In the genomic region with DNA sequence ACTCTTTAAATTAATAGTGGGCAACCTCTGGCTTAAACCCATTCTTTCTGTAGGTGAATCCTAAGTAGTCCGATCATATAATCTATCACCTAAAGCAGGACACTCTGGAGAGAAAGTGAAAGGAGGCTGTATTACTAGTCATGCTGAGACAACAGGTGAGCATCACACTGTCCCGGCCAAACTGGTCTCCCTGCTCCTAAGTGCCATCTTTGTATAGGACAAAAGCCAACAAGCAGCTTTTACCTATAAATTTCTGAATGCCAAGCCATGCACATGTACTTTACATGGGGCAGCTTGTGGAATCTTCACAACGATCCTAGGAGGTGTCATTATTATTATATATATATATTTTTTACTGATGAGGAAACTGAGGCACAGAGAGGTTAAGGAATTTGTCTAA, we compare ENCODE assay signal across 33 cellular contexts.
"Had no signal": no experiment of that assay in that cellular context is flagged by ENCODE, and none has a peak within 500 bp of the region (broad histone marks: within the 10 kb centered on the region; RNA-seq: fewer than 3 reads in every experiment).

No MANE protein-coding gene starts in this region.

- H3K27me3 ChIP-seq: adrenal gland, body of pancreas, esophagus squamous epithelium, gastroesophageal sphincter had no signal

- H3K27ac Mint-ChIP-seq: activated CD4-positive, alpha-beta memory T cell treated with anti-CD3 and anti-CD28 coated beads for 36 hours; activated CD4-positive, alpha-beta T cell treated with anti-CD3 and anti-CD28 coated beads for 36 hours; activated CD4-positive, alpha-beta T cell treated with anti-CD3 and anti-CD28 coated beads, Interleukin-2, amount 10 ng/mL, durations not matched to agents 24 days and 14 days; activated CD8-positive, alpha-beta memory T cell treated with anti-CD3 and anti-CD28 coated beads, Interleukin-2, amount 10 ng/mL, durations not matched to agents 7 days and 5 days; activated CD8-positive, alpha-beta T cell treated with anti-CD3 and anti-CD28 coated beads, Interleukin-2, amount 10 ng/mL, durations not matched to agents 7 days and 5 days; activated naive CD4-positive, alpha-beta T cell treated with anti-CD3 and anti-CD28 coated beads for 36 hours; activated naive CD4-positive, alpha-beta T cell treated with anti-CD3 and anti-CD28 coated beads, Interleukin-2, amount 50 U/mL, for 24 hours; activated naive CD8-positive, alpha-beta T cell treated with anti-CD3 and anti-CD28 coated beads for 36 hours; activated naive CD8-positive, alpha-beta T cell treated with anti-CD3 and anti-CD28 coated beads, Interleukin-2, amount 50 U/mL, for 24 hours; activated T-helper 1 cell treated with anti-CD3 and anti-CD28 coated beads, Interleukin-12 subunit alpha, Interleukin-12 subunit beta, Interleukin-2, Interleukin-4 antibody, amounts not matched to agents 30 ng/mL and 10 ng/mL and 1 ng/mL, durations not matched to agents 14 hours and 24 hours and 36 hours; activated T-helper 2 cell treated with anti-CD3 and anti-CD28 coated beads, Interferon-gamma antibody, Interleukin-2, Interleukin-4, amounts not matched to agents 10 μg/mL and 5 μg/mL and 100 μg/mL, durations not matched to agents 14 hours and 24 hours and 36 hours; T-helper 17 cell; T-helper 2 cell treated with Interferon-gamma antibody and Interleukin-4, amounts not matched to agents 5 μg/mL and 100 μg/mL, for 36 hours had no signal

- H3K4me1 ChIP-seq: adrenal gland, gastroesophageal sphincter had no signal

- H3K36me3 ChIP-seq: adrenal gland, esophagus squamous epithelium had no signal

- H3K36me3 Mint-ChIP-seq: activated CD4-positive, alpha-beta memory T cell treated with anti-CD3 and anti-CD28 coated beads for 36 hours; activated CD8-positive, alpha-beta memory T cell treated with anti-CD3 and anti-CD28 coated beads, Interleukin-2, amount 10 ng/mL, durations not matched to agents 7 days and 5 days; activated naive CD8-positive, alpha-beta T cell treated with anti-CD3 and anti-CD28 coated beads for 36 hours had no signal

- H3K27ac ChIP-seq: adrenal gland, body of pancreas, epithelial cell of prostate, esophagus squamous epithelium, gastroesophageal sphincter had no signal

- H3K9me3 ChIP-seq: adrenal gland, body of pancreas, esophagus squamous epithelium, gastroesophageal sphincter had no signal

- DNase-seq: activated CD4-positive, alpha-beta memory T cell treated with anti-CD3 and anti-CD28 coated beads for 36 hours; activated CD4-positive, alpha-beta T cell treated with anti-CD3 and anti-CD28 coated beads for 36 hours; activated CD4-positive, alpha-beta T cell treated with anti-CD3 and anti-CD28 coated beads, Interleukin-2, amount 10 ng/mL, durations not matched to agents 24 days and 14 days; activated CD4-positive, CD25-positive, alpha-beta regulatory T cell; activated CD4-positive, CD25-positive, alpha-beta regulatory T cell treated with anti-CD3 and anti-CD28 coated beads, Interleukin-2, amount 50 U/mL, for 72 hours; activated CD8-positive, alpha-beta memory T cell treated with anti-CD3 and anti-CD28 coated beads, Interleukin-2, amount 10 ng/mL, durations not matched to agents 7 days and 5 days; activated CD8-positive, alpha-beta memory T cell treated with anti-CD3 and anti-CD28 coated beads, Interleukin-2, amount 50 U/mL, for 4 hours; activated CD8-positive, alpha-beta T cell treated with anti-CD3 and anti-CD28 coated beads, Interleukin-2, amount 10 ng/mL, durations not matched to agents 7 days and 5 days; activated effector memory CD4-positive, alpha-beta T cell treated with anti-CD3 and anti-CD28 coated beads, Interleukin-2, amount 50 U/mL, for 16 hours; activated naive CD4-positive, alpha-beta T cell treated with anti-CD3 and anti-CD28 coated beads for 36 hours; activated naive CD8-positive, alpha-beta T cell treated with anti-CD3 and anti-CD28 coated beads for 36 hours; activated naive CD8-positive, alpha-beta T cell treated with anti-CD3 and anti-CD28 coated beads, Interleukin-2, amount 50 U/mL, for 24 hours; activated T-cell treated with anti-CD3 and anti-CD28 coated beads, Interleukin-2, amount 50 U/mL, for 1 hour; activated T-cell treated with anti-CD3 and anti-CD28 coated beads, Interleukin-2, amount 50 U/mL, for 48 hours; amygdala; aorta; body of pancreas; caudate nucleus; cortex of kidney; dermis blood vessel endothelial cell; effector CD8-positive, alpha-beta T cell; esophagus squamous epithelium; foreskin melanocyte; T-helper 1 cell; T-helper 17 cell; T1000 had no signal

- H3K4me3 Mint-ChIP-seq: activated CD4-positive, alpha-beta memory T cell treated with anti-CD3 and anti-CD28 coated beads for 36 hours; activated CD4-positive, alpha-beta T cell treated with anti-CD3 and anti-CD28 coated beads for 36 hours; activated CD4-positive, alpha-beta T cell treated with anti-CD3 and anti-CD28 coated beads, Interleukin-2, amount 10 ng/mL, durations not matched to agents 24 days and 14 days; activated CD8-positive, alpha-beta memory T cell treated with anti-CD3 and anti-CD28 coated beads, Interleukin-2, amount 10 ng/mL, durations not matched to agents 7 days and 5 days; activated CD8-positive, alpha-beta T cell treated with anti-CD3 and anti-CD28 coated beads, Interleukin-2, amount 10 ng/mL, durations not matched to agents 7 days and 5 days; activated naive CD4-positive, alpha-beta T cell treated with anti-CD3 and anti-CD28 coated beads for 36 hours; activated naive CD4-positive, alpha-beta T cell treated with anti-CD3 and anti-CD28 coated beads, Interleukin-2, amount 50 U/mL, for 24 hours; activated naive CD8-positive, alpha-beta T cell treated with anti-CD3 and anti-CD28 coated beads for 36 hours; activated naive CD8-positive, alpha-beta T cell treated with anti-CD3 and anti-CD28 coated beads, Interleukin-2, amount 50 U/mL, for 24 hours; activated T-helper 1 cell treated with anti-CD3 and anti-CD28 coated beads, Interleukin-12 subunit alpha, Interleukin-12 subunit beta, Interleukin-2, Interleukin-4 antibody, amounts not matched to agents 30 ng/mL and 10 ng/mL and 1 ng/mL, durations not matched to agents 14 hours and 24 hours and 36 hours; T-helper 17 cell; T-helper 2 cell treated with Interferon-gamma antibody and Interleukin-4, amounts not matched to agents 5 μg/mL and 100 μg/mL, for 36 hours had no signal

- H3K9me3 Mint-ChIP-seq: activated CD4-positive, alpha-beta memory T cell treated with anti-CD3 and anti-CD28 coated beads for 36 hours; activated CD4-positive, alpha-beta T cell treated with anti-CD3 and anti-CD28 coated beads, Interleukin-2, amount 10 ng/mL, durations not matched to agents 24 days and 14 days; activated naive CD4-positive, alpha-beta T cell treated with anti-CD3 and anti-CD28 coated beads for 36 hours; activated naive CD4-positive, alpha-beta T cell treated with anti-CD3 and anti-CD28 coated beads, Interleukin-2, amount 50 U/mL, for 24 hours; activated naive CD8-positive, alpha-beta T cell treated with anti-CD3 and anti-CD28 coated beads for 36 hours; activated naive CD8-positive, alpha-beta T cell treated with anti-CD3 and anti-CD28 coated beads, Interleukin-2, amount 50 U/mL, for 24 hours; activated T-helper 1 cell treated with anti-CD3 and anti-CD28 coated beads, Interleukin-12 subunit alpha, Interleukin-12 subunit beta, Interleukin-2, Interleukin-4 antibody, amounts not matched to agents 30 ng/mL and 10 ng/mL and 1 ng/mL, durations not matched to agents 14 hours and 24 hours and 36 hours; activated T-helper 2 cell treated with anti-CD3 and anti-CD28 coated beads, Interferon-gamma antibody, Interleukin-2, Interleukin-4, amounts not matched to agents 10 μg/mL and 5 μg/mL and 100 μg/mL, durations not matched to agents 14 hours and 24 hours and 36 hours; T-helper 2 cell treated with Interferon-gamma antibody and Interleukin-4, amounts not matched to agents 5 μg/mL and 100 μg/mL, for 36 hours had no signal

- H3K4me3 ChIP-seq: adrenal gland, body of pancreas, esophagus squamous epithelium, gastroesophageal sphincter had no signal

- H3K27me3 Mint-ChIP-seq: activated CD4-positive, alpha-beta memory T cell treated with anti-CD3 and anti-CD28 coated beads for 36 hours; activated CD4-positive, alpha-beta T cell treated with anti-CD3 and anti-CD28 coated beads for 36 hours; activated CD4-positive, alpha-beta T cell treated with anti-CD3 and anti-CD28 coated beads, Interleukin-2, amount 10 ng/mL, durations not matched to agents 24 days and 14 days; activated naive CD8-positive, alpha-beta T cell treated with anti-CD3 and anti-CD28 coated beads for 36 hours; activated naive CD8-positive, alpha-beta T cell treated with anti-CD3 and anti-CD28 coated beads, Interleukin-2, amount 50 U/mL, for 24 hours had no signal

- H3K4me1 Mint-ChIP-seq: activated CD4-positive, alpha-beta T cell treated with anti-CD3 and anti-CD28 coated beads for 36 hours; activated CD4-positive, alpha-beta T cell treated with anti-CD3 and anti-CD28 coated beads, Interleukin-2, amount 10 ng/mL, durations not matched to agents 24 days and 14 days; activated CD8-positive, alpha-beta memory T cell treated with anti-CD3 and anti-CD28 coated beads, Interleukin-2, amount 10 ng/mL, durations not matched to agents 7 days and 5 days; activated naive CD4-positive, alpha-beta T cell treated with anti-CD3 and anti-CD28 coated beads, Interleukin-2, amount 50 U/mL, for 24 hours; activated naive CD8-positive, alpha-beta T cell treated with anti-CD3 and anti-CD28 coated beads for 36 hours; activated naive CD8-positive, alpha-beta T cell treated with anti-CD3 and anti-CD28 coated beads, Interleukin-2, amount 50 U/mL, for 24 hours had no signal

- ATAC-seq: activated CD4-positive, alpha-beta T cell treated with anti-CD3 and anti-CD28 coated beads for 36 hours; activated CD8-positive, alpha-beta memory T cell treated with anti-CD3 and anti-CD28 coated beads, Interleukin-2, amount 10 ng/mL, durations not matched to agents 7 days and 5 days; activated CD8-positive, alpha-beta T cell treated with anti-CD3 and anti-CD28 coated beads, Interleukin-2, amount 10 ng/mL, durations not matched to agents 7 days and 5 days; activated naive CD8-positive, alpha-beta T cell treated with anti-CD3 and anti-CD28 coated beads, Interleukin-2, amount 50 U/mL, for 24 hours; body of pancreas; gastroesophageal sphincter; T-helper 17 cell had no signal
